10 cellular contexts compared by ENCODE assay signal in the genomic region with DNA sequence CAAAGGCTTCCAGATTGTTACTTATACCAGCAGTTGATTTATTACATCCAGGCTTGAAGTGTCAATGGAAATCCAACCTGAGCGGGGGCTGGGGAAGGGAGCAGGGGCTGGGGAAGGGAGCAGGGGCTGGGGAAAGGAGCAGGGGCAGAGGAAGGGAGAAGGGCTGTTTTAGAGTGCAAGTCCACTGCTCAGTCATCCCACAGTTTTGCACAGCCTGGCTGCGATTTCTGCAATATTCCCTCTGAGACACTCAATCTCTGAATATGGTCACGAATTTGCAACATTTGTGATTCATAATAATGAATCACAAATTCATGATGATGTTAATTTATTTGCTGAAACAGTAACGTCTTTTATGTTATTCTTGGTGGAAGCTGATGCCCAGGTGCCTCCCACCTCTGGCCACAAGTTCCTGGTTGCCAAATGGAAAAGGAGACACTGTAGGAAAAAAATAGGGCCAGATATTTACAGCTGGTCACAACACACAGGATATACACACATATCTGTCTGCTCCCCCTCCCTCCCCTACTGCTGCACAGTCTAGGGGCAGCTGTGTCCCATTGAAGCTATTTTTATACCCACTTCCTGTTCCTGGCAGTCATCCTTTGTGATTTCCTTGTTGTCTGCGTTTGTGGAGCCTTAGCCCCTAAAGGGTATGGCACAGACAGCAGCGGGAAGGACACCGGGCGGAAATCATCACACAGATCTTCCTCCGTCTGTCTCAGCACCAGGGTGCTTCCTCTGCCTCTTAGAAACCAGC.
DNase-seq lines count a peak whose midpoint lies in the region; ATAC-seq and TF ChIP-seq lines count a peak whose summit lies in the region.
"Had no signal": no experiment of that assay in that cellular context is flagged by ENCODE, and none has a peak within 500 bp of the region (broad histone marks: within the 10 kb centered on the region; RNA-seq: fewer than 3 reads in every experiment).

No MANE protein-coding gene starts in this region.

- DNase-seq in activated T-cell treated with anti-CD3 and anti-CD28 coated beads, Interleukin-2, amount 50 U/mL, for 72 hours = no peak
- DNase-seq in activated T-cell treated with anti-CD3 and anti-CD28 coated beads for 4 hours (no peak), RWPE1 (ENCODE audit: low spot score) (peak; percentile 34), left ventricle myocardium superior (peak; percentile 55), stromal cell of bone marrow (ENCODE audit: low read depth) (peak; percentile 77), AG08396 (ENCODE audit: low spot score) (no peak), PC-9 (no peak), esophagus squamous epithelium (lab: John Stamatoyannopoulos, UW) (no peak)
- DNase-seq: activated CD4-positive, alpha-beta T cell treated with anti-CD3 and anti-CD28 coated beads for 36 hours; amniotic stem cell had no signal

- H3K27me3 ChIP-seq in PC-9 (ENCODE audit: insufficient read depth, low read depth) (peaks cover 81% of the 10 kb centered on the region), esophagus squamous epithelium (peaks cover 0 to 9% (median 0%) of the 10 kb centered on the region in 4 donors)

- H3K4me3 ChIP-seq in PC-9 (no peak overlapping the region), esophagus squamous epithelium (no peak overlapping the region)

- H3K27ac Mint-ChIP-seq in activated T-cell treated with anti-CD3 and anti-CD28 coated beads, Interleukin-2, amount 50 U/mL, for 72 hours = peak overlapping the region; percentile 19
- H3K27ac Mint-ChIP-seq: activated CD4-positive, alpha-beta T cell treated with anti-CD3 and anti-CD28 coated beads for 36 hours had no signal

- H3K36me3 ChIP-seq in PC-9 (ENCODE audit: low read depth) (no peaks in the 10 kb centered on the region), esophagus squamous epithelium (no peaks in the 10 kb centered on the region)

- no peaks in the 10 kb centered on the region for H3K36me3 Mint-ChIP-seq in activated T-cell treated with anti-CD3 and anti-CD28 coated beads, Interleukin-2, amount 50 U/mL, for 72 hours (ENCODE audit: insufficient read depth in 2 of 2)

- TF ChIP-seq CTCF in RWPE1 (conservative IDR thresholded peaks at IDR 0.05; ENCODE audit: low read depth) (no peak), PC-9 (conservative IDR thresholded peaks at IDR 0.05) (no peak), esophagus squamous epithelium (IDR thresholded peaks at IDR 0.05) (no peak)

- H3K27me3 Mint-ChIP-seq in activated T-cell treated with anti-CD3 and anti-CD28 coated beads, Interleukin-2, amount 50 U/mL, for 72 hours (ENCODE audit: low read depth) = peaks cover 31% of the 10 kb centered on the region

- no peaks in the 10 kb centered on the region for H3K79me2 ChIP-seq in PC-9 (ENCODE audit: low read depth)

- H3K4me1 Mint-ChIP-seq in activated T-cell treated with anti-CD3 and anti-CD28 coated beads, Interleukin-2, amount 50 U/mL, for 72 hours (ENCODE audit: low read depth) = peaks cover 17% of the 10 kb centered on the region

- no peaks in the 10 kb centered on the region for H3K4me1 ChIP-seq in PC-9 (replicated peaks; ENCODE audit: insufficient read depth)
- H3K4me1 ChIP-seq in esophagus squamous epithelium = peaks cover 0 to 26% (median 8%) of the 10 kb centered on the region in 3 donors

- CTCF ChIA-PET in RWPE1 (lab: Yijun Ruan, JAX) (interaction anchor here (1.4 kb wide), 1 partner anchor 332 kb away, joined by 4 read pairs; no protein-coding TSS in a partner anchor), PC-9 (lab: Charles Lee) (no interaction called here)

- H3K27ac ChIP-seq in RWPE1 (no peak overlapping the region), PC-9 (no peak overlapping the region), esophagus squamous epithelium (peak overlapping the region in 1 of 4 donors; percentile 22)

- H3F3A ChIP-seq in PC-9 (ENCODE audit: insufficient read depth, low read depth) = no peaks in the 10 kb centered on the region

- intact Hi-C loops in left ventricle myocardium superior (cut with micrococcal nuclease) (no loop called here), PC-9 (cut with micrococcal nuclease; ENCODE audit: unreplicated experiment) (no loop called here), esophagus squamous epithelium (cut with DNase I) (loop anchor here (10.0 kb wide), 1 partner anchor 325 kb away; a partner anchor contains a TSS)

- no peak overlapping the region for H2AFZ ChIP-seq in PC-9

- WGBS in esophagus squamous epithelium, 2 donors = 44 to 47% methylated on average over 9 of the region's 9 CpGs

- no peak for ATAC-seq in activated T-cell treated with anti-CD3 and anti-CD28 coated beads, Interleukin-2, amount 50 U/mL, for 72 hours (replicated peaks in 1 of 2)
- peak; percentile 88 for ATAC-seq in left ventricle myocardium superior
- ATAC-seq: activated CD4-positive, alpha-beta T cell treated with anti-CD3 and anti-CD28 coated beads for 36 hours had no signal

- BruUV-seq in PC-9 (replicated peaks; lab: Mats Ljungman, UMichigan) = no TSS peak

- no peaks in the 10 kb centered on the region for H4K20me1 ChIP-seq in PC-9 (ENCODE audit: insufficient read depth)

- no peaks in the 10 kb centered on the region for H3K9me2 ChIP-seq in PC-9 (ENCODE audit: insufficient read depth)

- H3K4me3 Mint-ChIP-seq in activated T-cell treated with anti-CD3 and anti-CD28 coated beads, Interleukin-2, amount 50 U/mL, for 72 hours = no peak overlapping the region
- H3K4me3 Mint-ChIP-seq: activated CD4-positive, alpha-beta T cell treated with anti-CD3 and anti-CD28 coated beads for 36 hours had no signal

- H3K4me2 ChIP-seq in PC-9 = no peak overlapping the region

- POLR2A ChIA-PET in RWPE1 (lab: Yijun Ruan, JAX; ENCODE audit: low non-redundant PET) (no interaction called here), PC-9 (lab: Charles Lee; ENCODE audit: unreplicated experiment) (no interaction called here)

- TF ChIP-seq POLR2A in esophagus squamous epithelium (IDR thresholded peaks at IDR 0.05) = no peak

- no peaks in the 10 kb centered on the region for H3K9me3 Mint-ChIP-seq in activated T-cell treated with anti-CD3 and anti-CD28 coated beads, Interleukin-2, amount 50 U/mL, for 72 hours

- no peaks in the 10 kb centered on the region for H3K9me3 ChIP-seq in PC-9 (ENCODE audit: insufficient read depth, low read depth)
- H3K9me3 ChIP-seq in esophagus squamous epithelium = no peaks in the 10 kb centered on the region

Comparison
In these comparisons a context has a peak if more than half of its experiments do, and no peak if none do; other contexts are left out.
1. DNase-seq: peak in RWPE1 (single experiment), left ventricle myocardium superior (single experiment) and stromal cell of bone marrow (single experiment); none in activated T-cell treated with anti-CD3 and anti-CD28 coated beads, Interleukin-2, amount 50 U/mL, for 72 hours (0 of 2), activated T-cell treated with anti-CD3 and anti-CD28 coated beads for 4 hours (single experiment), AG08396 (single experiment), PC-9 (0 of 2) and esophagus squamous epithelium (single experiment).